ENCODE assay signal across 1 cellular context in genomic region chr2:148527488-148528340, GRCh38.
TF ChIP-seq lines count a peak whose summit lies in the region.

No MANE protein-coding gene starts in this region.

TF ChIP-seq in WTC11, 78 proteins besides CTCF, POLR2A, EP300 and RAD21 (continued from another document):
- TF ChIP-seq ZNF425 (CRISPR knock-in tag; conservative IDR thresholded peaks at IDR 0.05): no peak
- TF ChIP-seq ATF3 (CRISPR knock-in tag; conservative IDR thresholded peaks at IDR 0.05): no peak
- no peak for TF ChIP-seq ZNF671 (CRISPR knock-in tag; IDR thresholded peaks at IDR 0.05)
- TF ChIP-seq ARID4B (CRISPR knock-in tag; IDR thresholded peaks at IDR 0.05; ENCODE audit: borderline replicate concordance): no peak
- no peak for TF ChIP-seq MXD4 (CRISPR knock-in tag; IDR thresholded peaks at IDR 0.05; ENCODE audit: borderline replicate concordance)
- TF ChIP-seq STAT6 (CRISPR knock-in tag; conservative IDR thresholded peaks at IDR 0.05; ENCODE audit: low read depth): no peak
- no peak for TF ChIP-seq SOX15 (CRISPR knock-in tag; IDR thresholded peaks at IDR 0.05)
- no peak for TF ChIP-seq GABPB1 (CRISPR knock-in tag; IDR thresholded peaks at IDR 0.05)
- no peak for TF ChIP-seq ZNF121 (CRISPR knock-in tag; IDR thresholded peaks at IDR 0.05)
- no peak for TF ChIP-seq SMAD3 (CRISPR knock-in tag; IDR thresholded peaks at IDR 0.05; ENCODE audit: borderline replicate concordance)
- no peak for TF ChIP-seq IRF1 (CRISPR knock-in tag; IDR thresholded peaks at IDR 0.05)
- TF ChIP-seq AFF4 (CRISPR knock-in tag; IDR thresholded peaks at IDR 0.05; ENCODE audit: borderline replicate concordance): no peak
